Comparison of ENCODE assay signal across 8 cellular contexts in the genomic region with DNA sequence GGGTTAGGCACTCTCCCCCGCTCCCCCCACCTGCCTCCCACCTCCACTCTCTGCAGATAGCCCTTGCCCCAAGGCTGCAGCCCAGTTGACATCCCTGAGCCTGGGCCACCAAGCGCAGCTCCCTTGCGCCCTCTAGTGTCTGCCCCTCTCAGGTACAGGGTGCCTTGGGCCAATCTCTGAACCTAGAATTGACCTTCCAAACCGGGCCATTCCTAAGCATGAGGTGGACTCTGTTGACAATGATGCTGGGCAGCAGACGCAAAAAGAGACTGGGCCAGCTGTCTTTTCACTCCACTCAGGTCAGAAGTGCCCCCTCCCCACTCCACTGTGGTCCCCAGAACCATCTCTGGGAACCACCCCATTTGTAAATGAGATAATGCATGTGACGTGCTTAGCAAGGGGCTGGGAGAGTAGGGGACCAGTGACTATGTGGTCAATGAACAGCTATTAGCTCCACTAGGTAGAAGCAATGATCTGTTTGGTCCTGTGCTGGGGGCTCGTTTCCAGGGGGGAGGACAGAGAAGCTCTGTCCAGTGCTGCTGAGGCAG. TPM values are rescaled to one million over a fixed set of nuclear protein-coding genes. Genes with fewer than 3 reads are reported as not detected.
DNase-seq lines count a peak whose midpoint lies in the region; ATAC-seq, FAIRE-seq and TF ChIP-seq lines count a peak whose summit lies in the region.

No MANE protein-coding gene starts in this region.

- H3K79me2 ChIP-seq in endothelial cell of umbilical vein (ENCODE audit: control insufficient read depth, insufficient read depth, low read length) = no peaks in the 10 kb centered on the region

- CTCF ChIA-PET in AG04449 (lab: Yijun Ruan, JAX) = interaction anchor here (0.6 to 2.8 kb wide), 38 partner anchors 8 to 770 kb away, joined by 3 to 28 read pairs (median 4); no protein-coding TSS in a partner anchor
- CTCF ChIA-PET in endothelial cell of umbilical vein (lab: Charles Lee) = interaction anchor here (0.5 to 2.7 kb wide), 23 partner anchors 9 to 771 kb away, joined by 3 to 20 read pairs (median 5); no protein-coding TSS in a partner anchor

- H3K4me2 ChIP-seq in endothelial cell of umbilical vein (ENCODE audit: insufficient read depth, low read length) = no peak overlapping the region

- H3K9me3 ChIP-seq in endothelial cell of umbilical vein (replicated peaks; ENCODE audit: control insufficient read depth, insufficient read depth, low read length) = no peaks in the 10 kb centered on the region

- no peaks in the 10 kb centered on the region for H3K36me3 ChIP-seq in endothelial cell of umbilical vein (ENCODE audit: control insufficient read depth in 2 of 2, extremely low read depth in 1 of 2, insufficient read depth in 2 of 2, low read length in 2 of 2)

- H3K4me3 ChIP-seq in AG04449 (ENCODE audit: low read depth, low read length) (no peak overlapping the region), endothelial cell of umbilical vein (replicated peaks in 1 of 3; ENCODE audit: insufficient read depth in 1 of 3, low read depth in 1 of 3, low read length in 3 of 3) (no peak overlapping the region)

- H4K20me1 ChIP-seq in endothelial cell of umbilical vein (replicated peaks; ENCODE audit: control insufficient read depth, extremely low read depth, insufficient read depth, low read length) = no peaks in the 10 kb centered on the region

- POLR2A ChIA-PET in AG04449 (lab: Yijun Ruan, JAX) (no interaction called here), endothelial cell of umbilical vein (lab: Charles Lee) (interaction anchor here (0.5 kb wide), 1 partner anchor 56 kb away, joined by 3 read pairs; no protein-coding TSS in a partner anchor)

- DNase-seq in AG04449 (ENCODE audit: low read depth, low spot score) (no peak), NCI-H69 (lab: John Stamatoyannopoulos, UW) (peak; percentile 51), endothelial cell of umbilical vein (ENCODE audit: low read depth, low spot score) (peak; percentile 58), myocyte (ENCODE audit: low read depth) (peak; percentile 63)
- DNase-seq in activated CD8-positive, alpha-beta memory T cell treated with anti-CD3 and anti-CD28 coated beads for 24 hours = peak; percentile 95
- DNase-seq in stimulated activated effector memory CD8-positive, alpha-beta T cell treated with anti-CD3 and anti-CD28 coated beads, Interleukin-12 subunit alpha, Interleukin-12 subunit beta, amount 100 ng/mL, for 72 hours (ENCODE audit: low spot score in 2 of 2) = peak; percentile 89 to 93

- dilution Hi-C loops in endothelial cell of umbilical vein (cut with MboI; ENCODE audit: extremely low pct_ligation_motif_present, low sequenced_read_pairs) = no loop called here

- H3K4me1 ChIP-seq in endothelial cell of umbilical vein (ENCODE audit: control insufficient read depth, extremely low read depth, insufficient read depth, low read length) = peaks cover 14% of the 10 kb centered on the region

- FAIRE-seq in endothelial cell of umbilical vein (lab: Jason Lieb, UNC) = peak; percentile 89

- no peak overlapping the region for H3K9ac ChIP-seq in endothelial cell of umbilical vein (replicated peaks; ENCODE audit: extremely low read depth, insufficient read depth, low read length)

- H3K9me1 ChIP-seq in endothelial cell of umbilical vein (replicated peaks; ENCODE audit: control insufficient read depth, extremely low read depth, insufficient read depth, low read length) = no peaks in the 10 kb centered on the region

- ATAC-seq in GM18498 (IDR thresholded peaks at IDR 0.05; ENCODE audit: unreplicated experiment) (peak; percentile 41), GM21381 (IDR thresholded peaks at IDR 0.05; ENCODE audit: unreplicated experiment) (no peak)
- peak; percentile 75 for ATAC-seq in stimulated activated effector memory CD8-positive, alpha-beta T cell treated with anti-CD3 and anti-CD28 coated beads, Interleukin-12 subunit alpha, Interleukin-12 subunit beta, amount 100 ng/mL, for 72 hours

- no peaks in the 10 kb centered on the region for H3K9me3 Mint-ChIP-seq in stimulated activated effector memory CD8-positive, alpha-beta T cell treated with anti-CD3 and anti-CD28 coated beads, Interleukin-12 subunit alpha, Interleukin-12 subunit beta, amount 100 ng/mL, for 72 hours

- no peaks in the 10 kb centered on the region for H3K27me3 ChIP-seq in endothelial cell of umbilical vein (ENCODE audit: control insufficient read depth in 2 of 2, insufficient read depth in 2 of 2, low read length in 2 of 2)

- H3K4me1 Mint-ChIP-seq in stimulated activated effector memory CD8-positive, alpha-beta T cell treated with anti-CD3 and anti-CD28 coated beads, Interleukin-12 subunit alpha, Interleukin-12 subunit beta, amount 100 ng/mL, for 72 hours = peaks cover 58% of the 10 kb centered on the region

- peaks cover 11% of the 10 kb centered on the region for H3K36me3 Mint-ChIP-seq in stimulated activated effector memory CD8-positive, alpha-beta T cell treated with anti-CD3 and anti-CD28 coated beads, Interleukin-12 subunit alpha, Interleukin-12 subunit beta, amount 100 ng/mL, for 72 hours

- TF ChIP-seq CTCF in AG04449 (IDR thresholded peaks at IDR 0.05; ENCODE audit: insufficient read depth, low read length, missing control alignments) (peak; percentile 97), endothelial cell of umbilical vein (IDR thresholded peaks at IDR 0.05; ENCODE audit: extremely low read depth in 1 of 2, insufficient read depth in 1 of 2, low read depth in 1 of 2, low read length in 2 of 2) (peak; percentile 94 to 96)

- no peak overlapping the region for H3K27ac ChIP-seq in endothelial cell of umbilical vein (ENCODE audit: insufficient read depth, low read depth, low read length)

- no peak overlapping the region for H3K27ac Mint-ChIP-seq in stimulated activated effector memory CD8-positive, alpha-beta T cell treated with anti-CD3 and anti-CD28 coated beads, Interleukin-12 subunit alpha, Interleukin-12 subunit beta, amount 100 ng/mL, for 72 hours

- no peak overlapping the region for H3K4me3 Mint-ChIP-seq in stimulated activated effector memory CD8-positive, alpha-beta T cell treated with anti-CD3 and anti-CD28 coated beads, Interleukin-12 subunit alpha, Interleukin-12 subunit beta, amount 100 ng/mL, for 72 hours

- intact Hi-C loops in endothelial cell of umbilical vein (cut with micrococcal nuclease) = loop anchor here (1.0 to 10.0 kb wide), 10 partner anchors 42 to 769 kb away; no protein-coding TSS in a partner anchor

- no peak overlapping the region for H2AFZ ChIP-seq in endothelial cell of umbilical vein (ENCODE audit: low read depth, low read length)

- TF ChIP-seq POLR2A in endothelial cell of umbilical vein (IDR thresholded peaks at IDR 0.05; ENCODE audit: low read depth, low read length) = no peak

- no TSS peak for BruUV-seq in endothelial cell of umbilical vein (replicated peaks; lab: Mats Ljungman, UMichigan)

TF ChIP-seq in endothelial cell of umbilical vein, 7 proteins besides CTCF, POLR2A, EP300 and RAD21:
- TF ChIP-seq POLR2AphosphoS5 (IDR thresholded peaks at IDR 0.05; ENCODE audit: insufficient read depth, low read depth, low read length) (no peak), EZH2 (IDR thresholded peaks at IDR 0.05; ENCODE audit: borderline replicate concordance, low read depth, low read length, severe bottlenecking) (no peak), FOS (IDR thresholded peaks at IDR 0.05; ENCODE audit: borderline replicate concordance, insufficient read depth, low read length) (no peak), MAX (IDR thresholded peaks at IDR 0.05; ENCODE audit: insufficient read depth, insufficient read length) (no peak), MYC (IDR thresholded peaks at IDR 0.05; ENCODE audit: low read depth, low read length) (no peak), GATA2 (IDR thresholded peaks at IDR 0.05; ENCODE audit: insufficient read depth, insufficient read length, low read depth, low read length) (no peak), JUN (IDR thresholded peaks at IDR 0.05; ENCODE audit: borderline replicate concordance, insufficient read depth, insufficient read length, low read depth) (no peak)
TF ChIP-seq in endothelial cell of umbilical vein: peak in this region for 0.

RNA-seq across cellular contexts. Expression of gene PLB1, which starts 43.3 kb away (rescaled TPM):
- total RNA-seq in endothelial cell of umbilical vein (0.80 and 1.1 TPM in 2 replicates), myocyte (0.24 and 0.31 TPM in 2 replicates)
- polyA plus RNA-seq in endothelial cell of umbilical vein = 0.08 and 0.75 TPM in 2 replicates
- polyA plus RNA-seq in endothelial cell of umbilical vein (2011; cell fraction: cytosol; rRNA removed) = 0.21 and 0.41 TPM in 2 replicates
- polyA plus RNA-seq in endothelial cell of umbilical vein (2011; cell fraction: nucleus; rRNA removed) = 1.2 and 2.6 TPM in 2 replicates
- 0.56 and 0.79 TPM in 2 replicates for polyA plus RNA-seq in endothelial cell of umbilical vein (2012)
- polyA minus RNA-seq in endothelial cell of umbilical vein = 1.8 TPM in 1 of 2 replicates, not detected in the other
- polyA minus RNA-seq in endothelial cell of umbilical vein (2011; cell fraction: cytosol; rRNA and poly(A)+ RNA removed) = 4.1 TPM
- 1.1 and 1.3 TPM in 2 replicates for polyA minus RNA-seq in endothelial cell of umbilical vein (2011; cell fraction: nucleus; rRNA and poly(A)+ RNA removed)
- 0.23 TPM for polyA plus RNA-seq in myocyte (2012)

RNA-seq across cellular contexts. Expression of gene FOSL2, which starts 60.0 kb away (rescaled TPM):
- total RNA-seq in endothelial cell of umbilical vein (83.7 and 85.3 TPM in 2 replicates), myocyte (106 and 124 TPM in 2 replicates)
- 43.9 and 45.2 TPM in 2 replicates for polyA plus RNA-seq in endothelial cell of umbilical vein
- polyA plus RNA-seq in endothelial cell of umbilical vein (2011; cell fraction: cytosol; rRNA removed) = 36.0 and 46.5 TPM in 2 replicates
- polyA plus RNA-seq in endothelial cell of umbilical vein (2011; cell fraction: nucleus; rRNA removed) = 94.5 and 112 TPM in 2 replicates
- 45.7 and 56.4 TPM in 2 replicates for polyA plus RNA-seq in endothelial cell of umbilical vein (2012)
- polyA minus RNA-seq in endothelial cell of umbilical vein = 94.9 and 98.0 TPM in 2 replicates
- polyA minus RNA-seq in endothelial cell of umbilical vein (2011; cell fraction: cytosol; rRNA and poly(A)+ RNA removed) = 59.2 TPM
- polyA minus RNA-seq in endothelial cell of umbilical vein (2011; cell fraction: nucleus; rRNA and poly(A)+ RNA removed) = 84.0 and 105 TPM in 2 replicates
- 58.3 TPM for polyA plus RNA-seq in myocyte (2012)
